In genomic region chr20:4885877-4886276, GRCh38 we compare ENCODE assay signal across 19 cellular contexts.
"Had no signal": no experiment of that assay in that cellular context is flagged by ENCODE, and none has a peak within 500 bp of the region (broad histone marks: within the 10 kb centered on the region; RNA-seq: fewer than 3 reads in every experiment).

No MANE protein-coding gene starts in this region.

- H3K4me3 Mint-ChIP-seq: activated B cell treated with CpG ODN at 0.5 μM for 24 hours; activated CD4-positive, alpha-beta memory T cell treated with anti-CD3 and anti-CD28 coated beads, Interleukin-2, amount 10 ng/mL, durations not matched to agents 7 days and 5 days; activated naive CD8-positive, alpha-beta T cell treated with anti-CD3 and anti-CD28 coated beads for 36 hours; nephron had no signal

- H3K4me1 ChIP-seq: esophagus squamous epithelium, tibial nerve, uterus had no signal

- DNase-seq: activated B cell treated with CpG ODN at 0.5 μM for 24 hours; activated CD4-positive, alpha-beta memory T cell treated with anti-CD3 and anti-CD28 coated beads, Interleukin-2, amount 10 ng/mL, durations not matched to agents 7 days and 5 days; activated CD4-positive, alpha-beta T cell treated with anti-CD3 and anti-CD28 coated beads for 4 hours; activated gamma-delta T cell treated with Interleukin-2 at 50 U/mL for 16 hours; activated naive CD8-positive, alpha-beta T cell treated with anti-CD3 and anti-CD28 coated beads for 36 hours; amniotic stem cell; dermis blood vessel endothelial cell; effector memory CD4-positive, alpha-beta T cell; esophagus squamous epithelium; mesendoderm; nucleus accumbens; stimulated activated CD4-positive, alpha-beta T cell treated with anti-CD3 and anti-CD28 coated beads, Interleukin-4, amount 100 ng/mL, for 1 hour; substantia nigra; T-helper 2 cell; uterus had no signal

- H3K27me3 Mint-ChIP-seq: activated B cell treated with CpG ODN at 0.5 μM for 24 hours; activated CD4-positive, alpha-beta memory T cell treated with anti-CD3 and anti-CD28 coated beads, Interleukin-2, amount 10 ng/mL, durations not matched to agents 7 days and 5 days; activated naive CD8-positive, alpha-beta T cell treated with anti-CD3 and anti-CD28 coated beads for 36 hours had no signal

- H3K27ac ChIP-seq: esophagus squamous epithelium, tibial nerve had no signal

- H3K9me3 Mint-ChIP-seq: activated B cell treated with CpG ODN at 0.5 μM for 24 hours; activated CD4-positive, alpha-beta memory T cell treated with anti-CD3 and anti-CD28 coated beads, Interleukin-2, amount 10 ng/mL, durations not matched to agents 7 days and 5 days; activated naive CD8-positive, alpha-beta T cell treated with anti-CD3 and anti-CD28 coated beads for 36 hours; nephron had no signal

- ATAC-seq: sciatic nerve had no signal

- H3K4me3 ChIP-seq: esophagus squamous epithelium, smooth muscle cell, tibial nerve, uterus had no signal

- H3K27ac Mint-ChIP-seq: activated CD4-positive, alpha-beta memory T cell treated with anti-CD3 and anti-CD28 coated beads, Interleukin-2, amount 10 ng/mL, durations not matched to agents 7 days and 5 days; activated naive CD8-positive, alpha-beta T cell treated with anti-CD3 and anti-CD28 coated beads for 36 hours had no signal

- H3K4me2 ChIP-seq: smooth muscle cell had no signal

- H3K36me3 ChIP-seq: uterus had no signal

- H3K9me3 ChIP-seq: esophagus squamous epithelium, tibial nerve, uterus had no signal

- H3K4me1 Mint-ChIP-seq: nephron had no signal

- H3K27me3 ChIP-seq: esophagus squamous epithelium, tibial nerve, uterus had no signal
